15 cellular contexts compared by ENCODE assay signal in the genomic region with DNA sequence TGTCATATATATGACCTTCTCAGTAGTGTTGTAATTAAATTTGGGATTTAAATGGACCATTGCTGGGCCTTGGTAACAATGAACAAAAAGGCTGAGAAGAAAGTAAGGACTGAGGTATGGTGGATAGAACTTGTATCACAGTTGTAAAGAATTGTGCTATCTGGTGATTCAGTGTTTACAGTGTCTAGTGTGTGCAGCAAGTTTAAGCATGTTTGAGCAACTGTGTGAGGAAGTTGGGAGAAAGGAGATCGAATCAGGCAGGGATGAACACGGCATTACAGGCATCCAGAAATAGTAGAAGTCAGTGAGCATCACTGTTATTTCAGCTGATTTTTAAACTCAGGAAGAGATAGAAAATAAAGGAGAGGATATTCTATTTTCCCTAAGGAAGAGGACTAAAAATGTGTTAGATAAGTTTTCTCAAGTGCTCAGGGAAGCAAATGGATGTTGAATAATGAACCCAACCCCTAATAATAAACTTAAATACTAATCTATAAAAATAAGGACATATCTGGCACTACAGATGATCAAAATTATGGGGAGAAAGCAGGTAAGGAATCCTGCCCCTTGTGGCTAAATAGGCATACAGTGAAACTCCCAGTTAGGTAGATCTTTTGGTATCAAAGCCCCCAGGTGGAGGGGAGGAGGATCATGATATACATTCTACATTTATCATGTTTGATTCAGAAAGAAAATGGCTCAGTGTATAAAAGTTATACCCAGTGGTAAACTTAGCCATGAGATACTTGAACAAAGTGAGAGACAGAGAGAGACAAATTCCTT.
DNase-seq lines count a peak whose midpoint lies in the region; ATAC-seq and TF ChIP-seq lines count a peak whose summit lies in the region.
"Had no signal": no experiment of that assay in that cellular context is flagged by ENCODE, and none has a peak within 500 bp of the region (broad histone marks: within the 10 kb centered on the region; RNA-seq: fewer than 3 reads in every experiment).

No MANE protein-coding gene starts in this region.

- no peaks in the 10 kb centered on the region for H3K9me3 Mint-ChIP-seq in neural crest cell

- H3K27me3 ChIP-seq in DOHH2 (ENCODE audit: control insufficient read depth, low read length): no peaks in the 10 kb centered on the region
- no peaks in the 10 kb centered on the region for H3K27me3 ChIP-seq in brain microvascular endothelial cell (replicated peaks)
- H3K27me3 ChIP-seq in effector memory CD4-positive, alpha-beta T cell (replicated peaks; ENCODE audit: control insufficient read depth, insufficient read depth, low read length, poor library complexity, severe bottlenecking): no peaks in the 10 kb centered on the region
- H3K27me3 ChIP-seq: tibial nerve had no signal

- no peak overlapping the region for H3K27ac ChIP-seq in DOHH2 (ENCODE audit: low read depth, low read length)
- no peak overlapping the region for H3K27ac ChIP-seq in brain microvascular endothelial cell
- H3K27ac ChIP-seq in effector memory CD4-positive, alpha-beta T cell (ENCODE audit: insufficient read depth, low read length, poor library complexity, severe bottlenecking): no peak overlapping the region
- H3K27ac ChIP-seq: left ventricle myocardium inferior, tibial nerve had no signal

- no peak overlapping the region for H3K4me3 Mint-ChIP-seq in neural crest cell
- H3K4me3 Mint-ChIP-seq: brain, T-cell had no signal

- DNase-seq in brain microvascular endothelial cell (no peak), neural crest cell (ENCODE audit: low read depth, low spot score) (no peak), posterior vena cava (ENCODE audit: low spot score) (no peak), SW 1271 (lab: John Stamatoyannopoulos, UW) (no peak)
- no peak for DNase-seq in effector memory CD4-positive, alpha-beta T cell
- DNase-seq: activated CD8-positive, alpha-beta memory T cell treated with anti-CD3 and anti-CD28 coated beads, Interleukin-2, amount 50 U/mL, for 4 hours; foreskin melanocyte; GDM1; left ventricle myocardium inferior; NCI-H345; T-cell had no signal

- H3K4me1 ChIP-seq in DOHH2 (ENCODE audit: control insufficient read depth, low read length): no peaks in the 10 kb centered on the region
- H3K4me1 ChIP-seq in effector memory CD4-positive, alpha-beta T cell (ENCODE audit: control insufficient read depth, insufficient read depth, low read length, poor library complexity, severe bottlenecking): no peaks in the 10 kb centered on the region
- H3K4me1 ChIP-seq: left ventricle myocardium inferior, tibial nerve had no signal

- intact Hi-C loops in posterior vena cava (cut with DNase I): no loop called here

- peak; percentile 45 for TF ChIP-seq CTCF in DOHH2 (IDR thresholded peaks at IDR 0.05; ENCODE audit: low read depth, low read length, poor library complexity, severe bottlenecking)
- TF ChIP-seq CTCF in brain microvascular endothelial cell (IDR thresholded peaks at IDR 0.05; ENCODE audit: low read depth, low read length, missing control alignments): peak; percentile 56
- TF ChIP-seq CTCF in neural crest cell (conservative IDR thresholded peaks at IDR 0.05): peak; percentile 51

- H3K79me2 ChIP-seq in DOHH2 (ENCODE audit: control insufficient read depth, low read length): no peaks in the 10 kb centered on the region

- no peak overlapping the region for H3K27ac Mint-ChIP-seq in neural crest cell (ENCODE audit: unreplicated experiment)
- H3K27ac Mint-ChIP-seq: brain, T-cell had no signal

- no peaks in the 10 kb centered on the region for H3K9me3 ChIP-seq in DOHH2 (ENCODE audit: control insufficient read depth, insufficient read depth, low read length)
- no peaks in the 10 kb centered on the region for H3K9me3 ChIP-seq in effector memory CD4-positive, alpha-beta T cell (ENCODE audit: control insufficient read depth, low read length)
- H3K9me3 ChIP-seq: left ventricle myocardium inferior, tibial nerve had no signal

- no peaks in the 10 kb centered on the region for H3K36me3 Mint-ChIP-seq in neural crest cell (ENCODE audit: low read depth)
- H3K36me3 Mint-ChIP-seq: brain, T-cell had no signal

- H3K4me2 ChIP-seq in DOHH2 (ENCODE audit: low read length): no peak overlapping the region

- H3K27me3 Mint-ChIP-seq in neural crest cell (ENCODE audit: low read depth): no peaks in the 10 kb centered on the region
- H3K27me3 Mint-ChIP-seq: brain, T-cell had no signal

- H3F3A ChIP-seq in DOHH2 (ENCODE audit: control insufficient read depth, insufficient read depth): no peaks in the 10 kb centered on the region

- H3K4me1 Mint-ChIP-seq in neural crest cell: no peaks in the 10 kb centered on the region
- H3K4me1 Mint-ChIP-seq: brain, T-cell had no signal

- H3K9me2 ChIP-seq in DOHH2 (replicated peaks; ENCODE audit: control insufficient read depth, low read length): no peaks in the 10 kb centered on the region

- H3K4me3 ChIP-seq in DOHH2 (ENCODE audit: low read length) (no peak overlapping the region), brain microvascular endothelial cell (ENCODE audit: low read depth, low read length) (no peak overlapping the region)
- no peak overlapping the region for H3K4me3 ChIP-seq in effector memory CD4-positive, alpha-beta T cell (ENCODE audit: insufficient read depth, low read depth, low read length, poor library complexity, severe bottlenecking)
- H3K4me3 ChIP-seq: left ventricle myocardium inferior, tibial nerve had no signal

- H4K20me1 ChIP-seq in DOHH2 (ENCODE audit: control insufficient read depth, insufficient read depth, low read depth, low read length): no peaks in the 10 kb centered on the region

- ATAC-seq in HG03354 (IDR thresholded peaks at IDR 0.05; ENCODE audit: poor library complexity, severe bottlenecking, unreplicated experiment): peak; percentile 58
- ATAC-seq: T-cell had no signal

- H3K36me3 ChIP-seq in DOHH2 (ENCODE audit: control insufficient read depth, low read length) (no peaks in the 10 kb centered on the region), brain microvascular endothelial cell (replicated peaks) (no peaks in the 10 kb centered on the region)
- no peaks in the 10 kb centered on the region for H3K36me3 ChIP-seq in effector memory CD4-positive, alpha-beta T cell (ENCODE audit: control insufficient read depth, insufficient read depth, low read length)
- H3K36me3 ChIP-seq: left ventricle myocardium inferior, tibial nerve had no signal

- in situ Hi-C loops in brain microvascular endothelial cell (cut with HindIII; ENCODE audit: low pct_ligation_motif_present, low sequenced_read_pairs): no loop called here
